ENCODE assay signal across 8 cellular contexts in the genomic region with DNA sequence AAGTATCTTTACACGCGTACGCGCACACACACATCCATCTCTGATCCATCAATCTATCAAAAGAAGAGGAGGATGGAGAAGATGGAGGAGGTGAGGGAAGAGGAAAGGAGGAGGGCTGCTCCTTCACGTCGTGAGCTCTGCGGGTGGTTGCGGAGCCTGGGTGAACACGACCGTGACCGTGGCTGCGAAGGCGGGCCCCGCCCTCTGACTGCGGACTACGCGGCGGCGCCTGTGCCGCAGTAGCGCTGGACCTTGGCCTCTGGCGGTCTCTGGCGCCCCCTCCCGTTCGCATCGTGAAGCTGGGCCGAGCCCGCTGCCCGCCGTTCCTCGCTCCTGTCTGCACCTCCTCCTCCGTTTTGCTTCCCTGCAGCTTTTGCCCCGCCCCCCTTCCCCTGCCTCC. TPM values are rescaled to one million over a fixed set of nuclear protein-coding genes. Genes with fewer than 3 reads are reported as not detected.
DNase-seq lines count a peak whose midpoint lies in the region; ATAC-seq and TF ChIP-seq lines count a peak whose summit lies in the region.

No MANE protein-coding gene starts in this region.

- no peaks in the 10 kb centered on the region for H3K36me3 ChIP-seq in OCI-LY7 (ENCODE audit: insufficient read depth, low read length)
- no peaks in the 10 kb centered on the region for H3K36me3 ChIP-seq in mucosa of stomach (ENCODE audit: control insufficient read depth, insufficient read depth, low read length)

- H3K9me3 Mint-ChIP-seq in CD14-positive monocyte, result peaks cover 0 to 27% (median 14%) of the 10 kb centered on the region in 7 donors

- CTCF ChIA-PET in OCI-LY7 (lab: Charles Lee; ENCODE audit: unreplicated experiment), result interaction anchor here (0.8 to 1.4 kb wide), 2 partner anchors 9 to 286 kb away, joined by 3 read pairs; no protein-coding TSS in a partner anchor

- DNase-seq in CD14-positive monocyte (ENCODE audit: low spot score) (peak; percentile 77), HUDEP-2 (lab: John Stamatoyannopoulos, UW; ENCODE audit: unreplicated experiment in 76 of 76) (peak in 65 of 76 experiments; percentile 0 to 70 (median 42)), OCI-LY7 (ENCODE audit: low spot score) (peak; percentile 78), activated T-cell treated with anti-CD3 and anti-CD28 coated beads for 48 hours (ENCODE audit: low read depth) (peak; percentile 76), erythroblast (lab: John Stamatoyannopoulos, UW) (peak; percentile 73 to 86)
- DNase-seq in stimulated activated CD8-positive, alpha-beta memory T cell treated with anti-CD3 and anti-CD28 coated beads, Interleukin-4, amount 100 ng/mL, for 48 hours, result peak; percentile 89

- POLR2A ChIA-PET in OCI-LY7 (lab: Charles Lee), result interaction anchor here (0.5 to 1.7 kb wide), 6 partner anchors 10 to 332 kb away, joined by 3 to 7 read pairs (median 4); no protein-coding TSS in a partner anchor

- peak overlapping the region; percentile 59 for H3K9ac ChIP-seq in mucosa of stomach (ENCODE audit: low read length)

- no peaks in the 10 kb centered on the region for H4K20me1 ChIP-seq in OCI-LY7 (ENCODE audit: insufficient read depth, low read length)

- BruUV-seq in OCI-LY7 (replicated peaks; lab: Mats Ljungman, UMichigan), result no TSS peak

- peaks cover 2 to 17% (median 8%) of the 10 kb centered on the region in 3 donors for H3K27me3 Mint-ChIP-seq in CD14-positive monocyte (ENCODE audit: low read depth in 3 of 3)

- intact Hi-C loops in CD14-positive monocyte (cut with micrococcal nuclease), result loop anchor here (2.0 to 5.0 kb wide), 3 partner anchors 41 to 331 kb away; a partner anchor contains a TSS
- intact Hi-C loops in OCI-LY7 (cut with micrococcal nuclease; ENCODE audit: unreplicated experiment), result loop anchor here (1.0 to 5.0 kb wide), 3 partner anchors 26 to 331 kb away; a partner anchor contains a TSS

- no peaks in the 10 kb centered on the region for H3K36me3 Mint-ChIP-seq in CD14-positive monocyte

- peak overlapping the region; percentile 66 to 70 for H3K4me3 Mint-ChIP-seq in CD14-positive monocyte

- H3K27ac Mint-ChIP-seq in CD14-positive monocyte, result peak overlapping the region in 2 of 7 donors; percentile 43 to 50

- peak overlapping the region; percentile 75 for H3K4me2 ChIP-seq in OCI-LY7 (ENCODE audit: low read length)

- TF ChIP-seq CTCF in CD14-positive monocyte (IDR thresholded peaks at IDR 0.05) (peak; percentile 68), OCI-LY7 (conservative IDR thresholded peaks at IDR 0.05; ENCODE audit: low read length) (peak; percentile 74)

- peak overlapping the region; percentile 81 for H2AFZ ChIP-seq in OCI-LY7 (ENCODE audit: low read length)

- H3K4me3 ChIP-seq in OCI-LY7 (ENCODE audit: low read depth, low read length, poor library complexity, severe bottlenecking) (peak overlapping the region; percentile 68), mucosa of stomach (ENCODE audit: low read length) (no peak overlapping the region)

- H3K4me1 Mint-ChIP-seq in CD14-positive monocyte, result peaks cover 5% of the 10 kb centered on the region

- H3K4me1 ChIP-seq in OCI-LY7 (ENCODE audit: insufficient read depth, low read length, poor library complexity, severe bottlenecking) (peaks cover 9% of the 10 kb centered on the region), mucosa of stomach (ENCODE audit: control insufficient read depth, insufficient read depth, low read length) (no peaks in the 10 kb centered on the region)

- H3K9me2 ChIP-seq in OCI-LY7 (ENCODE audit: insufficient read depth, low read length), result no peaks in the 10 kb centered on the region

- H3K79me2 ChIP-seq in OCI-LY7 (ENCODE audit: insufficient read depth, low read depth, low read length), result no peaks in the 10 kb centered on the region

- peak; percentile 98 for ATAC-seq in GM19438 (IDR thresholded peaks at IDR 0.05; ENCODE audit: low read depth, unreplicated experiment)

- no peak for TF ChIP-seq POLR2A in erythroblast (IDR thresholded peaks at IDR 0.05; ENCODE audit: low read length)

- no peaks in the 10 kb centered on the region for H3K9me3 ChIP-seq in OCI-LY7 (ENCODE audit: low read length)
- H3K9me3 ChIP-seq in mucosa of stomach (ENCODE audit: control insufficient read depth, low read length), result no peaks in the 10 kb centered on the region

- peaks cover 4% of the 10 kb centered on the region for H3K27me3 ChIP-seq in mucosa of stomach (ENCODE audit: control insufficient read depth, insufficient read depth, low read length)

- H3K27ac ChIP-seq in OCI-LY7 (ENCODE audit: low read depth, low read length, poor library complexity, severe bottlenecking), result no peak overlapping the region

RNA-seq across cellular contexts. Expression of a gene that starts 37.7 kb away (rescaled TPM):
- polyA plus RNA-seq in CD14-positive monocyte, result 10 to 100 TPM; 49.7 to 68.6 TPM
- 13.2 and 28.9 TPM in 2 replicates for total RNA-seq in OCI-LY7 (2014; rRNA removed; shearing (Covaris generic))
- 52.4 and 58.2 TPM in 2 replicates for total RNA-seq in OCI-LY7 (2022)

RNA-seq across cellular contexts. Expression of a gene that starts 40.3 kb away (rescaled TPM):
- 1 to 10 TPM; 1.8 to 3.1 TPM for polyA plus RNA-seq in CD14-positive monocyte
- 8.4 and 10.7 TPM in 2 replicates for total RNA-seq in OCI-LY7 (2014; rRNA removed; shearing (Covaris generic))
- total RNA-seq in OCI-LY7 (2022), result 9.7 and 10.7 TPM in 2 replicates

RNA-seq across cellular contexts. Expression of a gene that starts 58.9 kb away (rescaled TPM):
- polyA plus RNA-seq in CD14-positive monocyte, result 100 to 1,000 TPM; 591 to 682 TPM
- total RNA-seq in OCI-LY7 (2014; rRNA removed; shearing (Covaris generic)), result not detected in 2 replicates
- total RNA-seq in OCI-LY7 (2022), result 0.83 TPM in 1 of 2 replicates, not detected in the other
